3 cellular contexts compared by ENCODE assay signal in the genomic region with DNA sequence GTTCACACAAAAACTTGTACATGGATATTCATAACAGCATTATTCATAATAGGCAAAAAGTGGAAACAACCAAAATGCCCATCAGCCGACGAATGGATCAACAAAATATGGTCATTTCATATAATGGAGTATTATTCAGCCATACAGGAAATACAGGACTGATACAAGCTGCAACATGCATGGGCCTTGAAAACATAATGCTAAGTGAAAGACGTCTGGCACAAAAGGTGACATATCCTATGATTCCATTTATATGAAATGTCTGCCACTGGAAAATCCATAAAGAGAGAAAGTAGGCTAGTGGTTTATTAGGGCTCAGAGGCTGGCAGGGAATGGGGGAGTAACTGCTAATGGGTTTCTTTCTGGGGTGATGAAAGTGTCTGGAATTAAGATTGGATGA.
TF ChIP-seq lines count a peak whose summit lies in the region.

No MANE protein-coding gene starts in this region.

TF ChIP-seq in SK-N-SH, 30 proteins besides CTCF, POLR2A, EP300 and RAD21 (continued from another document):
- TF ChIP-seq, protein P1, sequence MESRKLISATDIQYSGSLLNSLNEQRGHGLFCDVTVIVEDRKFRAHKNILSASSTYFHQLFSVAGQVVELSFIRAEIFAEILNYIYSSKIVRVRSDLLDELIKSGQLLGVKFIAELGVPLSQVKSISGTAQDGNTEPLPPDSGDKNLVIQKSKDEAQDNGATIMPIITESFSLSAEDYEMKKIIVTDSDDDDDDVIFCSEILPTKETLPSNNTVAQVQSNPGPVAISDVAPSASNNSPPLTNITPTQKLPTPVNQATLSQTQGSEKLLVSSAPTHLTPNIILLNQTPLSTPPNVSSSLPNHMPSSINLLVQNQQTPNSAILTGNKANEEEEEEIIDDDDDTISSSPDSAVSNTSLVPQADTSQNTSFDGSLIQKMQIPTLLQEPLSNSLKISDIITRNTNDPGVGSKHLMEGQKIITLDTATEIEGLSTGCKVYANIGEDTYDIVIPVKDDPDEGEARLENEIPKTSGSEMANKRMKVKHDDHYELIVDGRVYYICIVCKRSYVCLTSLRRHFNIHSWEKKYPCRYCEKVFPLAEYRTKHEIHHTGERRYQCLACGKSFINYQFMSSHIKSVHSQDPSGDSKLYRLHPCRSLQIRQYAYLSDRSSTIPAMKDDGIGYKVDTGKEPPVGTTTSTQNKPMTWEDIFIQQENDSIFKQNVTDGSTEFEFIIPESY (IDR thresholded peaks at IDR 0.05; ENCODE audit: borderline replicate concordance, low read depth): no peak
- no peak for TF ChIP-seq GATA2 (CRISPR knock-in tag; IDR thresholded peaks at IDR 0.05)
- no peak for TF ChIP-seq YY1 (IDR thresholded peaks at IDR 0.05; ENCODE audit: low read depth)
- TF ChIP-seq POLR2AphosphoS5 (IDR thresholded peaks at IDR 0.05; ENCODE audit: low read depth, low read length): no peak

TF ChIP-seq in SK-N-SH treated with all-trans-retinoic acid at 6 μM for 48 hours, 23 proteins besides CTCF, POLR2A, EP300 and RAD21 (continued from another document):
- TF ChIP-seq, protein P2, sequence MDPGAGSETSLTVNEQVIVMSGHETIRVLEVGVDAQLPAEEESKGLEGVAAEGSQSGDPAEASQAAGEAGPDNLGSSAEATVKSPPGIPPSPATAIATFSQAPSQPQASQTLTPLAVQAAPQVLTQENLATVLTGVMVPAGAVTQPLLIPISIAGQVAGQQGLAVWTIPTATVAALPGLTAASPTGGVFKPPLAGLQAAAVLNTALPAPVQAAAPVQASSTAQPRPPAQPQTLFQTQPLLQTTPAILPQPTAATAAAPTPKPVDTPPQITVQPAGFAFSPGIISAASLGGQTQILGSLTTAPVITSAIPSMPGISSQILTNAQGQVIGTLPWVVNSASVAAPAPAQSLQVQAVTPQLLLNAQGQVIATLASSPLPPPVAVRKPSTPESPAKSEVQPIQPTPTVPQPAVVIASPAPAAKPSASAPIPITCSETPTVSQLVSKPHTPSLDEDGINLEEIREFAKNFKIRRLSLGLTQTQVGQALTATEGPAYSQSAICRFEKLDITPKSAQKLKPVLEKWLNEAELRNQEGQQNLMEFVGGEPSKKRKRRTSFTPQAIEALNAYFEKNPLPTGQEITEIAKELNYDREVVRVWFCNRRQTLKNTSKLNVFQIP (CRISPR knock-in tag; IDR thresholded peaks at IDR 0.05; ENCODE audit: borderline replicate concordance, low read depth): no peak
- TF ChIP-seq ARNTL (CRISPR knock-in tag; IDR thresholded peaks at IDR 0.05; ENCODE audit: borderline replicate concordance, low read depth) (no peak), SNAI2 (CRISPR knock-in tag; IDR thresholded peaks at IDR 0.05) (no peak), ZC3H10 (CRISPR knock-in tag; IDR thresholded peaks at IDR 0.05) (no peak), ISL1 (CRISPR knock-in tag; IDR thresholded peaks at IDR 0.05) (no peak), ZNF8 (CRISPR knock-in tag; IDR thresholded peaks at IDR 0.05) (no peak), PPARA (CRISPR knock-in tag; IDR thresholded peaks at IDR 0.05; ENCODE audit: borderline replicate concordance) (no peak)
- TF ChIP-seq, protein P3, sequence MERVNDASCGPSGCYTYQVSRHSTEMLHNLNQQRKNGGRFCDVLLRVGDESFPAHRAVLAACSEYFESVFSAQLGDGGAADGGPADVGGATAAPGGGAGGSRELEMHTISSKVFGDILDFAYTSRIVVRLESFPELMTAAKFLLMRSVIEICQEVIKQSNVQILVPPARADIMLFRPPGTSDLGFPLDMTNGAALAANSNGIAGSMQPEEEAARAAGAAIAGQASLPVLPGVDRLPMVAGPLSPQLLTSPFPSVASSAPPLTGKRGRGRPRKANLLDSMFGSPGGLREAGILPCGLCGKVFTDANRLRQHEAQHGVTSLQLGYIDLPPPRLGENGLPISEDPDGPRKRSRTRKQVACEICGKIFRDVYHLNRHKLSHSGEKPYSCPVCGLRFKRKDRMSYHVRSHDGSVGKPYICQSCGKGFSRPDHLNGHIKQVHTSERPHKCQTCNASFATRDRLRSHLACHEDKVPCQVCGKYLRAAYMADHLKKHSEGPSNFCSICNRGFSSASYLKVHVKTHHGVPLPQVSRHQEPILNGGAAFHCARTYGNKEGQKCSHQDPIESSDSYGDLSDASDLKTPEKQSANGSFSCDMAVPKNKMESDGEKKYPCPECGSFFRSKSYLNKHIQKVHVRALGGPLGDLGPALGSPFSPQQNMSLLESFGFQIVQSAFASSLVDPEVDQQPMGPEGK (CRISPR knock-in tag; IDR thresholded peaks at IDR 0.05; ENCODE audit: borderline replicate concordance): no peak
- TF ChIP-seq, protein P4, sequence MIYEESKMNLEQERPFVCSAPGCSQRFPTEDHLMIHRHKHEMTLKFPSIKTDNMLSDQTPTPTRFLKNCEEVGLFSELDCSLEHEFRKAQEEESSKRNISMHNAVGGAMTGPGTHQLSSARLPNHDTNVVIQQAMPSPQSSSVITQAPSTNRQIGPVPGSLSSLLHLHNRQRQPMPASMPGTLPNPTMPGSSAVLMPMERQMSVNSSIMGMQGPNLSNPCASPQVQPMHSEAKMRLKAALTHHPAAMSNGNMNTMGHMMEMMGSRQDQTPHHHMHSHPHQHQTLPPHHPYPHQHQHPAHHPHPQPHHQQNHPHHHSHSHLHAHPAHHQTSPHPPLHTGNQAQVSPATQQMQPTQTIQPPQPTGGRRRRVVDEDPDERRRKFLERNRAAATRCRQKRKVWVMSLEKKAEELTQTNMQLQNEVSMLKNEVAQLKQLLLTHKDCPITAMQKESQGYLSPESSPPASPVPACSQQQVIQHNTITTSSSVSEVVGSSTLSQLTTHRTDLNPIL (CRISPR knock-in tag; IDR thresholded peaks at IDR 0.05; ENCODE audit: low read depth): no peak
- TF ChIP-seq, protein P5, sequence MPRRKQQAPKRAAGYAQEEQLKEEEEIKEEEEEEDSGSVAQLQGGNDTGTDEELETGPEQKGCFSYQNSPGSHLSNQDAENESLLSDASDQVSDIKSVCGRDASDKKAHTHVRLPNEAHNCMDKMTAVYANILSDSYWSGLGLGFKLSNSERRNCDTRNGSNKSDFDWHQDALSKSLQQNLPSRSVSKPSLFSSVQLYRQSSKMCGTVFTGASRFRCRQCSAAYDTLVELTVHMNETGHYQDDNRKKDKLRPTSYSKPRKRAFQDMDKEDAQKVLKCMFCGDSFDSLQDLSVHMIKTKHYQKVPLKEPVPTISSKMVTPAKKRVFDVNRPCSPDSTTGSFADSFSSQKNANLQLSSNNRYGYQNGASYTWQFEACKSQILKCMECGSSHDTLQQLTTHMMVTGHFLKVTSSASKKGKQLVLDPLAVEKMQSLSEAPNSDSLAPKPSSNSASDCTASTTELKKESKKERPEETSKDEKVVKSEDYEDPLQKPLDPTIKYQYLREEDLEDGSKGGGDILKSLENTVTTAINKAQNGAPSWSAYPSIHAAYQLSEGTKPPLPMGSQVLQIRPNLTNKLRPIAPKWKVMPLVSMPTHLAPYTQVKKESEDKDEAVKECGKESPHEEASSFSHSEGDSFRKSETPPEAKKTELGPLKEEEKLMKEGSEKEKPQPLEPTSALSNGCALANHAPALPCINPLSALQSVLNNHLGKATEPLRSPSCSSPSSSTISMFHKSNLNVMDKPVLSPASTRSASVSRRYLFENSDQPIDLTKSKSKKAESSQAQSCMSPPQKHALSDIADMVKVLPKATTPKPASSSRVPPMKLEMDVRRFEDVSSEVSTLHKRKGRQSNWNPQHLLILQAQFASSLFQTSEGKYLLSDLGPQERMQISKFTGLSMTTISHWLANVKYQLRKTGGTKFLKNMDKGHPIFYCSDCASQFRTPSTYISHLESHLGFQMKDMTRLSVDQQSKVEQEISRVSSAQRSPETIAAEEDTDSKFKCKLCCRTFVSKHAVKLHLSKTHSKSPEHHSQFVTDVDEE (CRISPR knock-in tag; IDR thresholded peaks at IDR 0.05): no peak

TF ChIP-seq in neural cell, 6 proteins besides CTCF, POLR2A, EP300 and RAD21 (continued from another document):
- TF ChIP-seq, protein P6, sequence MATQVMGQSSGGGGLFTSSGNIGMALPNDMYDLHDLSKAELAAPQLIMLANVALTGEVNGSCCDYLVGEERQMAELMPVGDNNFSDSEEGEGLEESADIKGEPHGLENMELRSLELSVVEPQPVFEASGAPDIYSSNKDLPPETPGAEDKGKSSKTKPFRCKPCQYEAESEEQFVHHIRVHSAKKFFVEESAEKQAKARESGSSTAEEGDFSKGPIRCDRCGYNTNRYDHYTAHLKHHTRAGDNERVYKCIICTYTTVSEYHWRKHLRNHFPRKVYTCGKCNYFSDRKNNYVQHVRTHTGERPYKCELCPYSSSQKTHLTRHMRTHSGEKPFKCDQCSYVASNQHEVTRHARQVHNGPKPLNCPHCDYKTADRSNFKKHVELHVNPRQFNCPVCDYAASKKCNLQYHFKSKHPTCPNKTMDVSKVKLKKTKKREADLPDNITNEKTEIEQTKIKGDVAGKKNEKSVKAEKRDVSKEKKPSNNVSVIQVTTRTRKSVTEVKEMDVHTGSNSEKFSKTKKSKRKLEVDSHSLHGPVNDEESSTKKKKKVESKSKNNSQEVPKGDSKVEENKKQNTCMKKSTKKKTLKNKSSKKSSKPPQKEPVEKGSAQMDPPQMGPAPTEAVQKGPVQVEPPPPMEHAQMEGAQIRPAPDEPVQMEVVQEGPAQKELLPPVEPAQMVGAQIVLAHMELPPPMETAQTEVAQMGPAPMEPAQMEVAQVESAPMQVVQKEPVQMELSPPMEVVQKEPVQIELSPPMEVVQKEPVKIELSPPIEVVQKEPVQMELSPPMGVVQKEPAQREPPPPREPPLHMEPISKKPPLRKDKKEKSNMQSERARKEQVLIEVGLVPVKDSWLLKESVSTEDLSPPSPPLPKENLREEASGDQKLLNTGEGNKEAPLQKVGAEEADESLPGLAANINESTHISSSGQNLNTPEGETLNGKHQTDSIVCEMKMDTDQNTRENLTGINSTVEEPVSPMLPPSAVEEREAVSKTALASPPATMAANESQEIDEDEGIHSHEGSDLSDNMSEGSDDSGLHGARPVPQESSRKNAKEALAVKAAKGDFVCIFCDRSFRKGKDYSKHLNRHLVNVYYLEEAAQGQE (IDR thresholded peaks at IDR 0.05; ENCODE audit: borderline replicate concordance): peak; percentile 53
- TF ChIP-seq SMC3 (conservative IDR thresholded peaks at IDR 0.05; ENCODE audit: poor library complexity): no peak
